ENCODE assay signal across 8 cellular contexts in the genomic region with DNA sequence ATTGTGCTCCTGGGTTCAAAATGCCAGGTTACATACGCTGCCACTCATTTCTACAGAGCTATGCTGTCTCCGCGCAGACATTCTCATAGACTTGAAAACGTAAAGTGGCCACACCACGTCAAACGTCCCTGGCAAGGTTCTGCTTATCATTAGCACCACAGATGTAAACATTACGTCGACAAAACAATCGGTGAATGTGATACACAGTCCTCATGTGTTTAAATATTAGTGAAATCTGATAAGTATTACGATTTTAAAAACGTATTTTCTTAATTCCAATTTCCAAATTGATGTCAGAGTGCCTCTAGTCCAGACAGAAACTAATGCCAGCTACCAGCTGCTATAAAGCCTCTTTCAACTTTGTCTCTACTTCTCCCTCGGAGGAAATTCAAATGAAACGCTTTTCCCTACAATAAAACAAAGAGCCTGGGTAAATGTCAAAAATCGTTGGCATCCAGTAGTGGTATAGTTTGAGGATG. TPM values are rescaled to one million over a fixed set of nuclear protein-coding genes. Genes with fewer than 3 reads are reported as not detected.
DNase-seq lines count a peak whose midpoint lies in the region; ATAC-seq, FAIRE-seq and TF ChIP-seq lines count a peak whose summit lies in the region.

No MANE protein-coding gene starts in this region.

- CTCF ChIA-PET in MCF 10A (lab: Yijun Ruan, JAX), result interaction anchor here (0.6 to 3.8 kb wide), 13 partner anchors 26 to 130 kb away, joined by 3 to 18 read pairs (median 3); a partner anchor contains a TSS

- no peaks in the 10 kb centered on the region for H3K9me3 ChIP-seq in kidney (ENCODE audit: control insufficient read depth in 1 of 2, low read length in 2 of 2)

- no peaks in the 10 kb centered on the region for H3K27me3 Mint-ChIP-seq in MCF 10A (ENCODE audit: insufficient read depth, unreplicated experiment)
- no peaks in the 10 kb centered on the region for H3K27me3 Mint-ChIP-seq in stimulated activated naive CD8-positive, alpha-beta T cell treated with anti-CD3 and anti-CD28 coated beads, Interleukin-15, Interleukin-2, amounts not matched to agents 100 ng/mL and 50 ng/mL, for 24 hours

- intact Hi-C loops in MCF 10A (cut with micrococcal nuclease) (loop anchor here (1.0 to 5.0 kb wide), 3 partner anchors 92 to 122 kb away; no protein-coding TSS in a partner anchor), kidney (cut with DNase I) (no loop called here)

- no peak for FAIRE-seq in kidney (lab: Jason Lieb, UNC)

- H3K36me3 ChIP-seq in kidney (ENCODE audit: control insufficient read depth in 1 of 2, insufficient read depth in 2 of 2, low read length in 2 of 2), result no peaks in the 10 kb centered on the region

- DNase-seq in Ammon's horn (ENCODE audit: low spot score) (peak; percentile 47), HS-5 (ENCODE audit: low read depth) (peak; percentile 49), SHP77 (lab: John Stamatoyannopoulos, UW) (peak; percentile 9 to 50), MCF 10A (ENCODE audit: unreplicated experiment) (peak; percentile 76), kidney (no peak), cerebellar nuclear complex (lab: John Stamatoyannopoulos, UW) (no peak)

- H3K4me1 Mint-ChIP-seq in MCF 10A (ENCODE audit: insufficient read depth, unreplicated experiment), result peaks cover 27% of the 10 kb centered on the region
- peaks cover 49% of the 10 kb centered on the region for H3K4me1 Mint-ChIP-seq in stimulated activated naive CD8-positive, alpha-beta T cell treated with anti-CD3 and anti-CD28 coated beads, Interleukin-15, Interleukin-2, amounts not matched to agents 100 ng/mL and 50 ng/mL, for 24 hours (ENCODE audit: low read depth)

- peak; percentile 30 for ATAC-seq in GM18867 (IDR thresholded peaks at IDR 0.05; ENCODE audit: unreplicated experiment)

- H3K4me3 ChIP-seq in kidney (ENCODE audit: low read length in 2 of 2), result peak overlapping the region; percentile 90 to 96

- TF ChIP-seq CTCF in MCF 10A (IDR thresholded peaks at IDR 0.05; ENCODE audit: unreplicated experiment) (no peak), kidney (IDR thresholded peaks at IDR 0.05; ENCODE audit: borderline replicate concordance, extremely low read depth, insufficient read depth) (no peak)

- H3K9ac ChIP-seq in kidney (ENCODE audit: low read length in 2 of 2), result peak overlapping the region; percentile 57 to 85

- H3K9me3 Mint-ChIP-seq in MCF 10A (ENCODE audit: unreplicated experiment), result no peaks in the 10 kb centered on the region
- no peaks in the 10 kb centered on the region for H3K9me3 Mint-ChIP-seq in stimulated activated naive CD8-positive, alpha-beta T cell treated with anti-CD3 and anti-CD28 coated beads, Interleukin-15, Interleukin-2, amounts not matched to agents 100 ng/mL and 50 ng/mL, for 24 hours

- peak overlapping the region; percentile 99 for H3K4me3 Mint-ChIP-seq in MCF 10A (ENCODE audit: unreplicated experiment)
- H3K4me3 Mint-ChIP-seq in stimulated activated naive CD8-positive, alpha-beta T cell treated with anti-CD3 and anti-CD28 coated beads, Interleukin-15, Interleukin-2, amounts not matched to agents 100 ng/mL and 50 ng/mL, for 24 hours, result peak overlapping the region; percentile 94

- peaks cover 0 to 3% of the 10 kb centered on the region in 2 donors for H3K4me1 ChIP-seq in kidney (ENCODE audit: control insufficient read depth in 1 of 2, insufficient read depth in 1 of 2, low read depth in 1 of 2, low read length in 2 of 2)

- peak overlapping the region; percentile 98 for H3K27ac Mint-ChIP-seq in MCF 10A (ENCODE audit: low read depth, unreplicated experiment)
- H3K27ac Mint-ChIP-seq in stimulated activated naive CD8-positive, alpha-beta T cell treated with anti-CD3 and anti-CD28 coated beads, Interleukin-15, Interleukin-2, amounts not matched to agents 100 ng/mL and 50 ng/mL, for 24 hours, result peak overlapping the region; percentile 91

- POLR2A ChIA-PET in MCF 10A (lab: Yijun Ruan, JAX), result interaction anchor here (0.9 to 3.4 kb wide), 19 partner anchors 10 to 755 kb away, joined by 3 to 60 read pairs (median 4); a partner anchor contains a TSS

- TSS peak; percentile 38 for BruUV-seq in MCF 10A (replicated peaks; lab: Mats Ljungman, UMichigan)

- peaks cover 5% of the 10 kb centered on the region for H3K36me3 Mint-ChIP-seq in MCF 10A (ENCODE audit: insufficient read depth, unreplicated experiment)
- H3K36me3 Mint-ChIP-seq in stimulated activated naive CD8-positive, alpha-beta T cell treated with anti-CD3 and anti-CD28 coated beads, Interleukin-15, Interleukin-2, amounts not matched to agents 100 ng/mL and 50 ng/mL, for 24 hours (ENCODE audit: low read depth), result peaks cover 54% of the 10 kb centered on the region

- peak overlapping the region in 1 of 2 donors; percentile 73 for H3K27ac ChIP-seq in kidney (ENCODE audit: low read depth in 2 of 2, low read length in 2 of 2)

RNA-seq across cellular contexts. Expression of a gene that starts 1.1 kb away (rescaled TPM):
- total RNA-seq in MCF 10A (2022), result 17.1 and 20.7 TPM in 2 replicates
- 41.0 TPM for total RNA-seq in kidney
- polyA plus RNA-seq in kidney (ENCODE audit: insufficient read depth, low read depth, low replicate concordance), result 3.4 TPM

Comparison
In these comparisons a context has a peak if more than half of its experiments do, and no peak if none do; other contexts are left out.
1. DNase-seq: peak in Ammon's horn (single experiment), HS-5 (single experiment), SHP77 (2 of 2) and MCF 10A (single experiment); none in kidney (single experiment) and cerebellar nuclear complex (0 of 2).